ENCODE assay signal across 12 cellular contexts in the genomic region with DNA sequence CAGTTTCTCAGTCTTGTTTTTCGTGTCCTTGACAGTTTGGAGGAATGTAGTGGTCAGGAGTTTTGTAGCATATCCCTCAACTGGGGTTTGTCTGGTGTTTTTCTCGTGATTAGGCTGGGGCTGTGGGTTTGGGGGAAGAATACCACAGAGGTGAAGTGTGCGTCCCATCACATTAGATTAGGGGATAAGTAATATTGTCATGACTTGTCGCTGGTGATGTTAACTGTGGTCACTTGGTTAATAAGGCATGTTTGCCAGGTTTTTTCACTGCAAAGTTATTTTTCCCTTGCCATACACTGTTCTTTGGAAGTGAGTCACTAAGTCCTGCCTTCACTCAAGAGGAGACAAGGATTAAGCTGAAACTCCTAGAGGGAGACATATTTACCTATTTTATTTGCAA.
DNase-seq lines count a peak whose midpoint lies in the region; ATAC-seq and TF ChIP-seq lines count a peak whose summit lies in the region.
"Had no signal": no experiment of that assay in that cellular context is flagged by ENCODE, and none has a peak within 500 bp of the region (broad histone marks: within the 10 kb centered on the region; RNA-seq: fewer than 3 reads in every experiment).

No MANE protein-coding gene starts in this region.

- H3K4me1 ChIP-seq in ACC112 (ENCODE audit: control insufficient read depth, insufficient read depth, low read length, unreplicated experiment): peaks cover 28% of the 10 kb centered on the region

- ATAC-seq in HG03432 (IDR thresholded peaks at IDR 0.05; ENCODE audit: unreplicated experiment) (no peak), HG03097 (IDR thresholded peaks at IDR 0.05; ENCODE audit: low FRiP score, unreplicated experiment) (no peak), GM21825 (IDR thresholded peaks at IDR 0.05; ENCODE audit: unreplicated experiment) (no peak)

- H3K79me2 ChIP-seq in ACC112 (ENCODE audit: control insufficient read depth, insufficient read depth, low read length, unreplicated experiment): peaks cover 86% of the 10 kb centered on the region

- DNase-seq in HFF-Myc (ENCODE audit: extremely low read depth, low read depth): peak; percentile 11
- peak; percentile 68 to 73 for DNase-seq in cardiac fibroblast (ENCODE audit: low read depth in 2 of 2)
- peak; percentile 44 for DNase-seq in kidney glomerular epithelial cell (lab: John Stamatoyannopoulos, UW)
- no peak for DNase-seq in GOT3 (lab: John Stamatoyannopoulos, UW)
- DNase-seq: KG1; NCI-H446 treated with DMSO at 0.1 percent for 48 hours; stimulated activated naive CD4-positive, alpha-beta T cell treated with Interleukin-2 at 50 U/mL for 16 hours had no signal

- H3K27ac ChIP-seq in ACC112 (ENCODE audit: low read depth, low read length): peak overlapping the region; percentile 24
- H3K27ac ChIP-seq: BLaER1 had no signal

- no peak for TF ChIP-seq CTCF in HFF-Myc (IDR thresholded peaks at IDR 0.05; ENCODE audit: low read depth, low read length, missing control alignments)
- no peak for TF ChIP-seq CTCF in cardiac fibroblast (IDR thresholded peaks at IDR 0.05; ENCODE audit: low read depth, low read length)

- no peak overlapping the region for H2AFZ ChIP-seq in ACC112 (ENCODE audit: low read length, unreplicated experiment)

- H3K4me3 ChIP-seq in ACC112 (ENCODE audit: low read depth, low read length): no peak overlapping the region
- no peak overlapping the region for H3K4me3 ChIP-seq in HFF-Myc (replicated peaks; ENCODE audit: low read depth, low read length)
- no peak overlapping the region for H3K4me3 ChIP-seq in cardiac fibroblast (replicated peaks in 1 of 2; ENCODE audit: low read depth in 2 of 2, low read length in 2 of 2)

- H3K27me3 ChIP-seq in ACC112 (ENCODE audit: insufficient read depth, low read length): no peaks in the 10 kb centered on the region
- H3K27me3 ChIP-seq: BLaER1 had no signal

- peaks cover 32% of the 10 kb centered on the region for H3K36me3 ChIP-seq in ACC112 (ENCODE audit: insufficient read depth, low read length)
